8 cellular contexts compared by ENCODE assay signal in genomic region chr2:97645700-97646629, GRCh38. TPM values are rescaled to one million over a fixed set of nuclear protein-coding genes. Genes with fewer than 3 reads are reported as not detected.
DNase-seq lines count a peak whose midpoint lies in the region; ATAC-seq and TF ChIP-seq lines count a peak whose summit lies in the region.

TSS of gene COX5B (plus strand) at chr2:97646062. CDS start at chr2:97646087, 25 bp downstream.

- H3K9me3 ChIP-seq in liver (ENCODE audit: control insufficient read depth in 4 of 4, low read length in 3 of 4), result no peaks in the 10 kb centered on the region

- peak within 1 kb of the TSS; percentile 89 to 95 for H3K4me3 Mint-ChIP-seq in CD14-positive monocyte

- TF ChIP-seq RAD21 in liver (IDR thresholded peaks at IDR 0.05), result peak; percentile 45 to 52

- WGBS in liver, result under 1% methylated on average over 63 of the region's 63 CpGs

- H3K9ac ChIP-seq in liver (ENCODE audit: low read depth in 1 of 2, low read length in 2 of 2), result peak within 1 kb of the TSS; percentile 91 to 96

- intact Hi-C loops in CD14-positive monocyte (cut with micrococcal nuclease), result loop anchor here (2.0 to 10.0 kb wide), 2 partner anchors 17 to 51 kb away; no protein-coding TSS in a partner anchor

- peaks cover 3 to 16% (median 13%) of the 10 kb centered on the region in 4 donors for H3K4me1 ChIP-seq in liver (ENCODE audit: control insufficient read depth in 4 of 4, insufficient read depth in 4 of 4, low read length in 3 of 4)

- DNase-seq in CD14-positive monocyte (ENCODE audit: low spot score) (peak; percentile 98), NCI-H82 (lab: John Stamatoyannopoulos, UW) (peak; percentile 100), dermis microvascular lymphatic vessel endothelial cell (ENCODE audit: low read depth in 2 of 2) (peak; percentile 90 to 97)
- peak; percentile 99 for DNase-seq in activated CD4-positive, alpha-beta T cell treated with anti-CD3 and anti-CD28 coated beads, Interleukin-2, amount 50 U/mL, for 48 hours
- peak; percentile 100 for DNase-seq in stimulated activated CD4-positive, alpha-beta T cell treated with anti-CD3 and anti-CD28 coated beads, Interleukin-4, amount 100 ng/mL, for 24 hours

- peak within 1 kb of the TSS; percentile 97 to 99 for H3K27ac ChIP-seq in liver (ENCODE audit: low read depth in 1 of 2, low read length in 2 of 2)

- H3K4me1 Mint-ChIP-seq in CD14-positive monocyte, result peaks cover 20% of the 10 kb centered on the region

- peak; percentile 95 for ATAC-seq in GM19397 (IDR thresholded peaks at IDR 0.05; ENCODE audit: unreplicated experiment)
- peak; percentile 91 for ATAC-seq in HG03571 (IDR thresholded peaks at IDR 0.05; ENCODE audit: unreplicated experiment)

- peaks cover 28 to 36% of the 10 kb centered on the region in 2 donors for H3K36me3 Mint-ChIP-seq in CD14-positive monocyte

- H3K4me3 ChIP-seq in liver (ENCODE audit: low read depth in 1 of 3, low read length in 3 of 3), result peak within 1 kb of the TSS; percentile 89 to 99 (median 96)

- no peaks in the 10 kb centered on the region for H3K9me3 Mint-ChIP-seq in CD14-positive monocyte

- H3K36me3 ChIP-seq in liver (ENCODE audit: control insufficient read depth in 4 of 4, insufficient read depth in 3 of 4, low read depth in 1 of 4, low read length in 3 of 4), result peaks cover 0 to 29% (median 20%) of the 10 kb centered on the region in 4 donors

- TF ChIP-seq CTCF in CD14-positive monocyte (IDR thresholded peaks at IDR 0.05), result no peak
- no peak for TF ChIP-seq CTCF in liver (IDR thresholded peaks at IDR 0.05; ENCODE audit: low read depth, low read length, missing input control)

- H3K27me3 ChIP-seq in liver (ENCODE audit: control insufficient read depth in 4 of 4, insufficient read depth in 4 of 4, low read length in 3 of 4), result no peaks in the 10 kb centered on the region

- H3K27me3 Mint-ChIP-seq in CD14-positive monocyte (ENCODE audit: low read depth in 3 of 3), result no peaks in the 10 kb centered on the region

- peak within 1 kb of the TSS; percentile 97 to 99 (median 98) for H3K27ac Mint-ChIP-seq in CD14-positive monocyte

TF ChIP-seq in liver, 16 proteins besides CTCF, POLR2A, EP300 and RAD21:
- peak in 1 of 2 donors; percentile 38 for TF ChIP-seq HNF4A (conservative IDR thresholded peaks at IDR 0.05)
- TF ChIP-seq TAF1 (conservative IDR thresholded peaks at IDR 0.05), result peak; percentile 98
- TF ChIP-seq SP1 (IDR thresholded peaks at IDR 0.05), result peak; percentile 82
- TF ChIP-seq HNF4G (IDR thresholded peaks at IDR 0.05), result no peak
- peak; percentile 26 for TF ChIP-seq FOXA1 (IDR thresholded peaks at IDR 0.05)
- peak; percentile 42 for TF ChIP-seq MAX (IDR thresholded peaks at IDR 0.05)
- TF ChIP-seq RXRA (IDR thresholded peaks at IDR 0.05), result peak; percentile 27 to 31
- peak; percentile 7 for TF ChIP-seq ATF3 (IDR thresholded peaks at IDR 0.05)
- no peak for TF ChIP-seq ZBTB33 (IDR thresholded peaks at IDR 0.05)
- TF ChIP-seq EGR1 (IDR thresholded peaks at IDR 0.05; ENCODE audit: low read depth in 2 of 2), result peak; percentile 100
- peak; percentile 20 for TF ChIP-seq NR2F2 (IDR thresholded peaks at IDR 0.05)
- peak; percentile 90 for TF ChIP-seq YY1 (IDR thresholded peaks at IDR 0.05)
- TF ChIP-seq FOXA2 (IDR thresholded peaks at IDR 0.05), result no peak
- TF ChIP-seq GABPA (IDR thresholded peaks at IDR 0.05 in 1 of 2, conservative IDR thresholded peaks at IDR 0.05 in 1 of 2), result peak; percentile 87 to 96
- TF ChIP-seq JUND (IDR thresholded peaks at IDR 0.05), result peak; percentile 30 to 69
- TF ChIP-seq REST (IDR thresholded peaks at IDR 0.05), result peak; percentile 94

RNA-seq across cellular contexts. Expression of gene COX5B, which starts in this region (rescaled TPM):
- 100 to 1,000 TPM; 546 to 598 TPM for polyA plus RNA-seq in CD14-positive monocyte
- total RNA-seq in dermis microvascular lymphatic vessel endothelial cell, result 320 and 449 TPM in 2 replicates
- 100 to 1,000 TPM; 103 to 241 TPM for total RNA-seq in liver
- polyA plus RNA-seq in liver, result 100 to 1,000 TPM; 288 to 423 TPM

Comparison
In these comparisons a context has a peak if more than half of its experiments do, and no peak if none do; other contexts are left out.
1. Peak in every context shown above with its lines: DNase-seq, ATAC-seq, H3K4me3 ChIP-seq and H3K27ac ChIP-seq.